8 cellular contexts compared by ENCODE assay signal in the genomic region with DNA sequence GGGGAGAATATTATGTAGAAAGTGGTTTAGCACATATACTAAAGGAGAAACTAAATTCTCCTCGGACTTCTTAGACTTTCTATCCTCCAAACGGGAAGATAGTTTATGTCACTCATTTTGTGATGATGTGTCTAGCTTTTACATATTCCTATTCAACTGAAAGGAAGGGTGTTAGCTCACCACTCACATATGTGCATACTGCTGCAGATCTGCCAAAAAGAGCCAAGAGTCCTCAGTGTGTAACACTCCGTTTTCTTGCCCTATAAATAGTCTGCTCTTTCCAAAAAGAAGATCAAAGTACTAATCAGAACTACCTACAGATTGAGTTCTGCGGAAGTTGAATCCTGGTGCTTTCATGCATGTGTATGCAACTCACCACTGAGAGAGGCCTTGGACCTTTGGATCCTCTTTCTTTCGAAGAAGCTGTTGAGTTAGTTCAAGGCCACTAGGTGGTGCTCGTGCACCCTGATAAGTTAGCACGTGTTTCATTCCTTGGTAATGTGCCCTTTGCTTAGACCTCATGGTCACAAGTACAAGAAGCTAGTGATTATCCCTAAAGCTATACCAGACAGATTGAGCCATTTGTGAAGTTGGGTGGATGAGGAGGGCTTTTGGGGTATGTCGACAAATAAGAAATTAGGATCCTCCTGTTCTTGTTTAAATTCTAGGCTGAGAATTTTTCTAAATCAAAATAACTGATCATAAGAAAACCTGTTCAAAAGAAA. TPM values are rescaled to one million over a fixed set of nuclear protein-coding genes. Genes with fewer than 3 reads are reported as not detected.
A peak's percentile ranks its signal among the peaks of the same experiment; 100 is the strongest.
DNase-seq lines count a peak whose midpoint lies in the region; ATAC-seq, FAIRE-seq and TF ChIP-seq lines count a peak whose summit lies in the region.

No MANE protein-coding gene starts in this region.

- H3K9me1 ChIP-seq in K562 (ENCODE audit: control insufficient read depth, insufficient read depth, low read length) = no peaks in the 10 kb centered on the region

- DNase-seq in ACHN = peak; percentile 95
- DNase-seq in NCI-H2107 treated with DMSO at 0.1 percent for 48 hours (lab: John Stamatoyannopoulos, UW; ENCODE audit: unreplicated experiment) = peak; percentile 93
- peak; percentile 78 to 94 (median 79) for DNase-seq in K562 (ENCODE audit: extremely low read depth in 1 of 4, low spot score in 3 of 4)
- DNase-seq in iPS DF 4.7 (ENCODE audit: extremely low read depth, low spot score) = peak; percentile 94
- peak; percentile 62 for DNase-seq in stimulated activated CD4-positive, alpha-beta T cell treated with anti-CD3 and anti-CD28 coated beads, Interleukin-12 subunit alpha, Interleukin-12 subunit beta, amount 100 ng/mL, for 4 hours

- H4K20me1 ChIP-seq in K562 (replicated peaks; ENCODE audit: control insufficient read depth, insufficient read depth, low read length) = no peaks in the 10 kb centered on the region

- H2AFZ ChIP-seq in K562 (ENCODE audit: low read depth, low read length) = peak overlapping the region; percentile 78

- H3K4me3 ChIP-seq in K562 = no peak overlapping the region

- CTCF ChIA-PET in K562 (lab: Yijun Ruan, JAX; ENCODE audit: low intra/inter-chr PET ratio) = interaction anchor here (0.9 to 2.8 kb wide), 4 partner anchors 162 to 168 kb away, joined by 3 to 47 read pairs (median 12); no protein-coding TSS in a partner anchor

- peak; percentile 77 to 95 (median 90) for TF ChIP-seq CTCF in K562 (IDR thresholded peaks at IDR 0.05 in 2 of 3, conservative IDR thresholded peaks at IDR 0.05 in 1 of 3; ENCODE audit: insufficient read depth in 2 of 3, low read depth in 1 of 3, low read length in 3 of 3)

- no peaks in the 10 kb centered on the region for H3K79me2 ChIP-seq in K562 (ENCODE audit: control insufficient read depth, insufficient read depth, low read length)

- no peak for TF ChIP-seq POLR2A in K562 (conservative IDR thresholded peaks at IDR 0.05)

- TF ChIP-seq EP300 in K562 (IDR thresholded peaks at IDR 0.05; ENCODE audit: low read length) = no peak

- 2% methylated on average over 8 of the region's 8 CpGs for WGBS in K562 (ENCODE audit: insufficient coverage, low coverage, missing lambda C conversion rate)

- no peaks in the 10 kb centered on the region for H3K27me3 ChIP-seq in K562 (ENCODE audit: control insufficient read depth in 2 of 2, insufficient read depth in 2 of 2, low read length in 2 of 2)

- peak; percentile 95 for ATAC-seq in GM18861 (IDR thresholded peaks at IDR 0.05; ENCODE audit: unreplicated experiment)
- ATAC-seq in HG03095 (IDR thresholded peaks at IDR 0.05; ENCODE audit: unreplicated experiment) = peak; percentile 98
- peak; percentile 97 for ATAC-seq in K562

- FAIRE-seq in TTC549 (lab: Jason Lieb, UNC) = peak; percentile 86
- FAIRE-seq in K562 (lab: Jason Lieb, UNC) = peak; percentile 96

- no peaks in the 10 kb centered on the region; the same call in 1 of the 2 replicates for H3K9me3 ChIP-seq in K562 (replicated peaks; ENCODE audit: control insufficient read depth, insufficient read depth, low read depth, low read length)

- intact Hi-C loops in K562 (cut with micrococcal nuclease) = loop anchor here (1.0 to 2.0 kb wide), 4 partner anchors 162 to 472 kb away; no protein-coding TSS in a partner anchor

- POLR2A ChIA-PET in K562 (lab: Yijun Ruan, JAX) = interaction anchor here (0.6 to 3.0 kb wide), 13 partner anchors 9 to 1554 kb away, joined by 3 to 13 read pairs (median 4); a partner anchor contains a TSS

- no peak overlapping the region for H3K27ac ChIP-seq in K562 (ENCODE audit: extremely low read depth, low read depth, low read length)

- no TSS peak for BruUV-seq in K562 (replicated peaks; lab: Mats Ljungman, UMichigan)

- no peak overlapping the region for H3K4me2 ChIP-seq in K562 (ENCODE audit: insufficient read depth, low read length)

- peaks cover 0 to 2% of the 10 kb centered on the region in 2 experiments; a peak in 2 of 5 replicates for H3K4me1 ChIP-seq in K562 (replicated peaks in 1 of 2; ENCODE audit: control insufficient read depth in 2 of 2, insufficient read depth in 2 of 2, low read length in 2 of 2)

- TF ChIP-seq RAD21 in K562 (CRISPR knock-in tag; conservative IDR thresholded peaks at IDR 0.05 in 1 of 2, IDR thresholded peaks at IDR 0.05 in 1 of 2) = peak; percentile 96 to 99

- H3K9ac ChIP-seq in K562 (ENCODE audit: insufficient read depth in 1 of 2, low read depth in 2 of 2, low read length in 2 of 2) = no peak overlapping the region

- in situ Hi-C loops in ACHN (cut with HindIII; ENCODE audit: low pct_ligation_motif_present, low pct_unique_long_range_greater_than_20kb, low sequenced_read_pairs) = no loop called here
- in situ Hi-C loops in K562 (cut with MboI) = loop anchor here (5.0 to 10.0 kb wide), 2 partner anchors 162 to 474 kb away; no protein-coding TSS in a partner anchor

- no peaks in the 10 kb centered on the region; the same call in 2 of the 3 replicates for H3K36me3 ChIP-seq in K562 (ENCODE audit: control insufficient read depth, insufficient read depth, low read length)

TF ChIP-seq in K562, 482 proteins besides CTCF, POLR2A, EP300 and RAD21 (continues in another document):
- TF ChIP-seq, protein P1, sequence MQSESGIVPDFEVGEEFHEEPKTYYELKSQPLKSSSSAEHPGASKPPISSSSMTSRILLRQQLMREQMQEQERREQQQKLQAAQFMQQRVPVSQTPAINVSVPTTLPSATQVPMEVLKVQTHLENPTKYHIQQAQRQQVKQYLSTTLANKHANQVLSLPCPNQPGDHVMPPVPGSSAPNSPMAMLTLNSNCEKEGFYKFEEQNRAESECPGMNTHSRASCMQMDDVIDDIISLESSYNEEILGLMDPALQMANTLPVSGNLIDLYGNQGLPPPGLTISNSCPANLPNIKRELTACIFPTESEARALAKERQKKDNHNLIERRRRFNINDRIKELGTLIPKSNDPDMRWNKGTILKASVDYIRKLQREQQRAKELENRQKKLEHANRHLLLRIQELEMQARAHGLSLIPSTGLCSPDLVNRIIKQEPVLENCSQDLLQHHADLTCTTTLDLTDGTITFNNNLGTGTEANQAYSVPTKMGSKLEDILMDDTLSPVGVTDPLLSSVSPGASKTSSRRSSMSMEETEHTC (IDR thresholded peaks at IDR 0.05) = 0 out of 2 replicates have a peak, but pooled peaks have one; percentile 33
- peak; percentile 37 to 50; a peak in 1 of 4 replicates for TF ChIP-seq FOXK2 (conservative IDR thresholded peaks at IDR 0.05 in 1 of 2, IDR thresholded peaks at IDR 0.05 in 1 of 2; ENCODE audit: low read depth in 2 of 2)

RNA-seq across cellular contexts. Expression of a gene that starts 14.1 kb away (rescaled TPM):
- total RNA-seq in K562 (2011; cell fraction: chromatin; rRNA removed; ENCODE audit: low replicate concordance) = 15.3 and 52.6 TPM in 2 replicates
- 11.7 and 19.3 TPM in 2 replicates for total RNA-seq in K562 (2011; cell fraction: nucleolus; rRNA removed)
- 28.8 and 50.9 TPM in 2 replicates for total RNA-seq in K562 (2011; cell fraction: nucleoplasm; rRNA removed)
- 16.3 and 29.6 TPM in 2 replicates for total RNA-seq in K562 (2014; rRNA removed)
- total RNA-seq in K562 (2014; rRNA removed; fragmentation: Illumina TruSeq; extraction: Trizol) = 28.5 and 30.1 TPM in 2 replicates
- total RNA-seq in K562 (2015; rRNA removed; fragmentation: Illumina TruSeq; extraction: Trizol) = 28.1 and 29.5 TPM in 2 replicates
- total RNA-seq in K562 (2021) = 15.2 and 17.9 TPM in 2 replicates
- polyA plus RNA-seq in K562 (2011; rRNA removed) = 27.3 and 41.2 TPM in 2 replicates
- polyA plus RNA-seq in K562 (2011; cell fraction: cytosol; rRNA removed) = 5.7 and 11.3 TPM in 2 replicates
- 23.0 and 30.6 TPM in 2 replicates for polyA plus RNA-seq in K562 (2011; cell fraction: nucleus; rRNA removed)
- 16.8 and 21.2 TPM in 2 replicates for polyA plus RNA-seq in K562 (2012)
- 23.4 and 27.4 TPM in 2 replicates for polyA plus RNA-seq in K562 (2014; fragmentation: Illumina TruSeq; extraction: Trizol)
- 10 to 100 TPM; 60.6 to 63.4 TPM for polyA plus RNA-seq in K562 (2014; fragmentation: Nextera tagmentation; extraction: Ambion mirVana)
- polyA plus RNA-seq in K562 (2014; rRNA removed) = 35.0 and 36.7 TPM in 2 replicates
- 37.4 and 49.6 TPM in 2 replicates for polyA minus RNA-seq in K562 (2011; rRNA and poly(A)+ RNA removed)
- 8.2 and 9.3 TPM in 2 replicates for polyA minus RNA-seq in K562 (2011; cell fraction: cytosol; rRNA and poly(A)+ RNA removed)
- 29.8 and 56.1 TPM in 2 replicates for polyA minus RNA-seq in K562 (2011; cell fraction: nucleus; rRNA and poly(A)+ RNA removed)

RNA-seq across cellular contexts. Expression of a gene that starts 43.1 kb away (rescaled TPM):
- 8.4 and 9.2 TPM in 2 replicates for total RNA-seq in K562 (2011; cell fraction: chromatin; rRNA removed; ENCODE audit: low replicate concordance)
- total RNA-seq in K562 (2011; cell fraction: nucleolus; rRNA removed) = 8.0 and 11.1 TPM in 2 replicates
- 10.6 and 21.0 TPM in 2 replicates for total RNA-seq in K562 (2011; cell fraction: nucleoplasm; rRNA removed)
- total RNA-seq in K562 (2014; rRNA removed) = 7.7 and 9.7 TPM in 2 replicates
- 25.7 and 27.1 TPM in 2 replicates for total RNA-seq in K562 (2014; rRNA removed; fragmentation: Illumina TruSeq; extraction: Trizol)
- 21.5 and 25.6 TPM in 2 replicates for total RNA-seq in K562 (2015; rRNA removed; fragmentation: Illumina TruSeq; extraction: Trizol)
- total RNA-seq in K562 (2021) = 25.9 and 26.1 TPM in 2 replicates
- polyA plus RNA-seq in K562 (2011; rRNA removed) = 21.8 and 27.7 TPM in 2 replicates
- polyA plus RNA-seq in K562 (2011; cell fraction: cytosol; rRNA removed) = 6.7 and 9.2 TPM in 2 replicates
- 5.5 and 6.9 TPM in 2 replicates for polyA plus RNA-seq in K562 (2011; cell fraction: nucleus; rRNA removed)
- 27.7 and 49.2 TPM in 2 replicates for polyA plus RNA-seq in K562 (2012)
- polyA plus RNA-seq in K562 (2014; fragmentation: Illumina TruSeq; extraction: Trizol) = 23.8 and 28.0 TPM in 2 replicates
- 1 to 10 TPM; 7.2 to 9.7 TPM for polyA plus RNA-seq in K562 (2014; fragmentation: Nextera tagmentation; extraction: Ambion mirVana)
- polyA plus RNA-seq in K562 (2014; rRNA removed) = 25.9 and 27.8 TPM in 2 replicates
- 44.3 and 45.6 TPM in 2 replicates for polyA minus RNA-seq in K562 (2011; rRNA and poly(A)+ RNA removed)
- 16.7 and 18.3 TPM in 2 replicates for polyA minus RNA-seq in K562 (2011; cell fraction: cytosol; rRNA and poly(A)+ RNA removed)
- polyA minus RNA-seq in K562 (2011; cell fraction: nucleus; rRNA and poly(A)+ RNA removed) = 10.5 and 14.3 TPM in 2 replicates
